Comparison of ENCODE assay signal across 9 cellular contexts in genomic region chr17:68101075-68101991, GRCh38.
A peak's percentile ranks its signal among the peaks of the same experiment; 100 is the strongest.
DNase-seq lines count a peak whose midpoint lies in the region; ATAC-seq, FAIRE-seq and TF ChIP-seq lines count a peak whose summit lies in the region.
"Had no signal": no experiment of that assay in that cellular context is flagged by ENCODE, and none has a peak within 500 bp of the region (broad histone marks: within the 10 kb centered on the region; RNA-seq: fewer than 3 reads in every experiment).

No MANE protein-coding gene starts in this region.

- peak; percentile 36 to 83 for TF ChIP-seq POLR2A in heart left ventricle (IDR thresholded peaks at IDR 0.05)

- H3K27me3 ChIP-seq in HAP-1 (ENCODE audit: low read depth) (no peaks in the 10 kb centered on the region), heart left ventricle (no peaks in the 10 kb centered on the region), pancreas (no peaks in the 10 kb centered on the region), thymus (ENCODE audit: control insufficient read depth, insufficient read depth) (peaks cover 6% of the 10 kb centered on the region)

- no peaks in the 10 kb centered on the region for H3K36me3 ChIP-seq in HAP-1 (replicated peaks)
- H3K36me3 ChIP-seq in heart left ventricle = peaks cover 0 to 7% (median 0%) of the 10 kb centered on the region in 9 donors
- no peaks in the 10 kb centered on the region for H3K36me3 ChIP-seq in pancreas
- H3K36me3 ChIP-seq in thymus (ENCODE audit: control insufficient read depth, insufficient read depth) = no peaks in the 10 kb centered on the region

- H3K27ac ChIP-seq in heart left ventricle (peak overlapping the region; percentile 73 to 98 (median 93)), pancreas (peak overlapping the region; percentile 75 to 90 (median 88)), thymus (ENCODE audit: low read depth) (peak overlapping the region; percentile 74)

- H3K4me1 ChIP-seq in HAP-1 (peaks cover 16% of the 10 kb centered on the region), heart left ventricle (peaks cover 0 to 23% (median 14%) of the 10 kb centered on the region in 12 donors), pancreas (peaks cover 0 to 17% (median 9%) of the 10 kb centered on the region in 3 donors), thymus (ENCODE audit: control insufficient read depth, insufficient read depth, low read length) (no peaks in the 10 kb centered on the region)

- WGBS in heart left ventricle, 4 donors = 3 to 11% (median 6%) methylated on average over 25 to 88 of the region's 88 CpGs
- 2% methylated on average over 61 to 87 of the region's 88 CpGs for WGBS in pancreas, 2 donors
- 9% methylated on average over 88 of the region's 88 CpGs for WGBS in thymus

- ATAC-seq in heart left ventricle (peak; percentile 99 to 100 (median 100)), pancreas (peak; percentile 96 to 99 (median 98))

- peak; percentile 54 for DNase-seq in D721Med (ENCODE audit: insufficient read length, low spot score)
- DNase-seq in HAP-1 (ENCODE audit: low spot score in 2 of 2) = peak; percentile 79 to 93
- peak; percentile 86 for DNase-seq in NCI-H1092 (lab: John Stamatoyannopoulos, UW)
- DNase-seq in SW480 (ENCODE audit: low spot score) = peak; percentile 96
- peak; percentile 43 for DNase-seq in amniotic stem cell (lab: John Stamatoyannopoulos, UW)
- DNase-seq in heart left ventricle = peak; percentile 95 to 99 (median 96)
- peak; percentile 95 to 98 (median 97) for DNase-seq in pancreas

- H3K9me3 ChIP-seq in HAP-1 = no peaks in the 10 kb centered on the region
- no peaks in the 10 kb centered on the region for H3K9me3 ChIP-seq in heart left ventricle
- no peaks in the 10 kb centered on the region for H3K9me3 ChIP-seq in pancreas
- no peaks in the 10 kb centered on the region for H3K9me3 ChIP-seq in thymus (ENCODE audit: control insufficient read depth)

- FAIRE-seq in D721Med (lab: Jason Lieb, UNC) (no peak), pancreas (lab: Jason Lieb, UNC) (no peak)
- FAIRE-seq: endometrium had no signal

- intact Hi-C loops in heart left ventricle (cut with DNase I) = loop anchor here in 3 of 10 donors (5.0 to 10.0 kb wide), 3 partner anchors 47 to 69 kb away; partner anchors contain the start of gene KPNA2 (in 1 of the 3)
- intact Hi-C loops in pancreas (cut with DNase I) = no loop called here

- H3K4me3 ChIP-seq in HAP-1 (peak overlapping the region; percentile 32), heart left ventricle (peak overlapping the region; percentile 69 to 99 (median 80)), pancreas (peak overlapping the region; percentile 40 to 84 (median 62)), thymus (ENCODE audit: low read length) (peak overlapping the region; percentile 81)

- in situ Hi-C loops in HAP-1 (cut with MboI; ENCODE audit: low sequenced_read_pairs) = no loop called here

- no peak for TF ChIP-seq CTCF in D721Med (IDR thresholded peaks at IDR 0.05; ENCODE audit: insufficient read depth, missing control alignments)
- TF ChIP-seq CTCF in heart left ventricle (IDR thresholded peaks at IDR 0.05) = no peak
- TF ChIP-seq CTCF in pancreas (IDR thresholded peaks at IDR 0.05) = no peak

Comparison
In these comparisons a context has a peak if more than half of its experiments do, and no peak if none do; other contexts are left out.
1. Peak in every context shown above with its lines: DNase-seq, ATAC-seq, H3K4me3 ChIP-seq and H3K27ac ChIP-seq.
2. DNase-seq: peak in every context shown above with its lines; median percentile 97 in pancreas; 96 in SW480; 96 in heart left ventricle; 86 in HAP-1; 86 in NCI-H1092; 54 in D721Med; 43 in amniotic stem cell.